In the genomic region with DNA sequence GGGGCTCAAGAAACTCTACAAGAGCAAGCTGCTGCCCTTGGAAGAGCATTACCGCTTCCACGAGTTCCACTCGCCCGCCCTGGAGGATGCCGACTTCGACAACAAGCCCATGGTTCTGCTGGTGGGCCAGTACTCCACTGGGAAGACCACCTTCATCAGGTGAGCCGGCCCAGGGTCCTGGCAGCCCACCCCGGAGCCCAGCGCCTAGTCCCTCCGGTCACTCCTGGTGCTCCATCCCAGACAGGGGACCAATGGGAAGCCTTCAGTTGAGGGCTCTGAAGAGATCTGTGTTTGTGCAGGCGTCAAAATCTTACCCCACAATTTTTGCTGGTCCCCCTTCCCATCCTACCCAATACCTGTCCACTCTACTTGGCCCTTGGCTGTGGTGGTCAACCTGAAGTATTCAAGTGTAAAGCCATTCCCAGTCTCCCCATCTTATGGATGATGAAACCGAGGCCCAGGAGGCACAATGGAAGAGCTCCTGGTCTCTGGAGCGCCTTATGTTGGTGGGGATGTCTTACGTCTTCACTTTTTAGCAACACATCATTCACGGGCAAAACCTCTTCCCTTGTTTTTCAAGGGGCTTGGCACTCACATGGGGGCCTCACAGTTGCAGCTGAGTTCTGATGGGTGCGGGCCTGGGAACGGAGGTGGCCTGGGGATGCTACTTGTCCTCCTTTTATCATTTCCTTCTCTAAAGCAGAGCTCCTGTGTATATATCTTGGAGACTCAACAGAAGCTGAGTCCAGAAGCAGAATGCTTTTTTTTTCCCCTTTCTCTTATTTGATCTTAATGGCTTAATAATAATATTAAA, we compare ENCODE assay signal across 1 cellular context.
TF ChIP-seq lines count a peak whose summit lies in the region.

No MANE protein-coding gene starts in this region.

TF ChIP-seq in HEK293, 187 proteins besides CTCF, POLR2A, EP300 and RAD21 (continued from another document):
- TF ChIP-seq, protein P1, sequence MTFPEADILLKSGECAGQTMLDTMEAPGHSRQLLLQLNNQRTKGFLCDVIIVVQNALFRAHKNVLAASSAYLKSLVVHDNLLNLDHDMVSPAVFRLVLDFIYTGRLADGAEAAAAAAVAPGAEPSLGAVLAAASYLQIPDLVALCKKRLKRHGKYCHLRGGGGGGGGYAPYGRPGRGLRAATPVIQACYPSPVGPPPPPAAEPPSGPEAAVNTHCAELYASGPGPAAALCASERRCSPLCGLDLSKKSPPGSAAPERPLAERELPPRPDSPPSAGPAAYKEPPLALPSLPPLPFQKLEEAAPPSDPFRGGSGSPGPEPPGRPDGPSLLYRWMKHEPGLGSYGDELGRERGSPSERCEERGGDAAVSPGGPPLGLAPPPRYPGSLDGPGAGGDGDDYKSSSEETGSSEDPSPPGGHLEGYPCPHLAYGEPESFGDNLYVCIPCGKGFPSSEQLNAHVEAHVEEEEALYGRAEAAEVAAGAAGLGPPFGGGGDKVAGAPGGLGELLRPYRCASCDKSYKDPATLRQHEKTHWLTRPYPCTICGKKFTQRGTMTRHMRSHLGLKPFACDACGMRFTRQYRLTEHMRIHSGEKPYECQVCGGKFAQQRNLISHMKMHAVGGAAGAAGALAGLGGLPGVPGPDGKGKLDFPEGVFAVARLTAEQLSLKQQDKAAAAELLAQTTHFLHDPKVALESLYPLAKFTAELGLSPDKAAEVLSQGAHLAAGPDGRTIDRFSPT (tag by site-specific recombination; IDR thresholded peaks at IDR 0.05) = no peak
- TF ChIP-seq ZNF473 (tag by site-specific recombination; IDR thresholded peaks at IDR 0.05) (no peak), ZNF214 (tag by site-specific recombination; IDR thresholded peaks at IDR 0.05; ENCODE audit: borderline replicate concordance) (no peak), ZNF548 (tag by site-specific recombination; IDR thresholded peaks at IDR 0.05) (no peak), KLF1 (tag by site-specific recombination; IDR thresholded peaks at IDR 0.05) (no peak), ZNF16 (tag by site-specific recombination; IDR thresholded peaks at IDR 0.05; ENCODE audit: low read depth) (no peak), ZBTB48 (tag by site-specific recombination; IDR thresholded peaks at IDR 0.05) (no peak)
- TF ChIP-seq, protein P2, sequence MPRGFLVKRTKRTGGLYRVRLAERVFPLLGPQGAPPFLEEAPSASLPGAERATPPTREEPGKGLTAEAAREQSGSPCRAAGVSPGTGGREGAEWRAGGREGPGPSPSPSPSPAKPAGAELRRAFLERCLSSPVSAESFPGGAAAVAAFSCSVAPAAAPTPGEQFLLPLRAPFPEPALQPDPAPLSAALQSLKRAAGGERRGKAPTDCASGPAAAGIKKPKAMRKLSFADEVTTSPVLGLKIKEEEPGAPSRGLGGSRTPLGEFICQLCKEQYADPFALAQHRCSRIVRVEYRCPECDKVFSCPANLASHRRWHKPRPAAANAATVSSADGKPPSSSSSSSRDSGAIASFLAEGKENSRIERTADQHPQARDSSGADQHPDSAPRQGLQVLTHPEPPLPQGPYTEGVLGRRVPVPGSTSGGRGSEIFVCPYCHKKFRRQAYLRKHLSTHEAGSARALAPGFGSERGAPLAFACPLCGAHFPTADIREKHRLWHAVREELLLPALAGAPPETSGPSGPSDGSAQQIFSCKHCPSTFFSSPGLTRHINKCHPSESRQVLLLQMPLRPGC (tag by site-specific recombination; IDR thresholded peaks at IDR 0.05) = no peak
- TF ChIP-seq, protein P3, sequence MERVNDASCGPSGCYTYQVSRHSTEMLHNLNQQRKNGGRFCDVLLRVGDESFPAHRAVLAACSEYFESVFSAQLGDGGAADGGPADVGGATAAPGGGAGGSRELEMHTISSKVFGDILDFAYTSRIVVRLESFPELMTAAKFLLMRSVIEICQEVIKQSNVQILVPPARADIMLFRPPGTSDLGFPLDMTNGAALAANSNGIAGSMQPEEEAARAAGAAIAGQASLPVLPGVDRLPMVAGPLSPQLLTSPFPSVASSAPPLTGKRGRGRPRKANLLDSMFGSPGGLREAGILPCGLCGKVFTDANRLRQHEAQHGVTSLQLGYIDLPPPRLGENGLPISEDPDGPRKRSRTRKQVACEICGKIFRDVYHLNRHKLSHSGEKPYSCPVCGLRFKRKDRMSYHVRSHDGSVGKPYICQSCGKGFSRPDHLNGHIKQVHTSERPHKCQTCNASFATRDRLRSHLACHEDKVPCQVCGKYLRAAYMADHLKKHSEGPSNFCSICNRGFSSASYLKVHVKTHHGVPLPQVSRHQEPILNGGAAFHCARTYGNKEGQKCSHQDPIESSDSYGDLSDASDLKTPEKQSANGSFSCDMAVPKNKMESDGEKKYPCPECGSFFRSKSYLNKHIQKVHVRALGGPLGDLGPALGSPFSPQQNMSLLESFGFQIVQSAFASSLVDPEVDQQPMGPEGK (tag by site-specific recombination; IDR thresholded peaks at IDR 0.05) = no peak
